12 cellular contexts compared by ENCODE assay signal in the genomic region with DNA sequence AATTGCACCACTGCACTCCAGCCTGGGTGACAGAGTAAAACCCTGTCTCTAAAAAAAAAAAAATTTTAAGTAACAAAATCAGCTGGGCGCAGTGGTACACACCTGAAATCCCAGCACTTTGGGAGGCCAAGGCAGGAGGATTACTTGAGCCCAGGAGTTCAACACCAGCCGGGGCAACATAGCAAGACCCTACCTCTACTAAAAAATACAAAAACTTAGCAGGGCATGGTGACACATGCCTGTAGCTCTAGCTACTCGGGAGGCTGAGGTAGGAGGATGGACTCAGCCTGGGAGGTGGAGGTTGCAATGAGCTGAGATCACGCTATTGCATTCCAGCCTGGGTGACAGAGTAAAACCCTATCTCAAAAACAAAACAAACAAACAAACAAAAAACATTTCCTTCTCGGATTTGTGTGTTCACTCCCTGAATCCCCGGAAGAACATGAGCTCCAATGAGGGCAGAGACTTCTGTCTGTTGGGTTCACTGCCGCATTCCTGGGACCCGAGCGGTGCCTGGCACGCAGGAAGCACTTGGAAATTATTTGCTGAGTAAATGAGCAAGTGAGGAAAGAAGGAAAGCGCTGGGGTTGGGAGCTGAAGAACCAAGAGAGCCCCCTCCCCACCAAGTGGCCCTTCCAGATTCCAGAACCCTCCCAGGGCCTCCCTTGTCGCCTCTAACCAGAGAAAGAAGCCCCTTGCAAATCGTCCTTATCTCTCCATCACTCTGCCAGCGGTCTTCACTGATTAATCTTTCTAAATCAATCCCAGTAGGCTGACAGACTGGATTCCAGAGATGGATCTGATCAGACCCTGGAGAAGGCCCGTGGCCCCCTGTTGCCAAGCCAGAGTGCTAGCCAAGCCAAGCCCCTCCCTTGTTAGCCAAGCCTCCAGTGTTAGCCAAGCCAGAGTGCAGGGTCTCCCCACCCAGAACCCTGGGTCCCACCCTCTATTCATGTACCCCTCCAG. TPM values are rescaled to one million over a fixed set of nuclear protein-coding genes. Genes with fewer than 3 reads are reported as not detected.
A peak's percentile ranks its signal among the peaks of the same experiment; 100 is the strongest.
DNase-seq lines count a peak whose midpoint lies in the region; ATAC-seq and TF ChIP-seq lines count a peak whose summit lies in the region.
"Had no signal": no experiment of that assay in that cellular context is flagged by ENCODE, and none has a peak within 500 bp of the region (broad histone marks: within the 10 kb centered on the region; RNA-seq: fewer than 3 reads in every experiment).

No MANE protein-coding gene starts in this region.

- DNase-seq in breast epithelium (ENCODE audit: low spot score in 2 of 2) (no peak), MCF 10A (ENCODE audit: unreplicated experiment) (no peak), colonic mucosa (peak; percentile 36), upper lobe of left lung (no peak), NCI-H2171 (lab: John Stamatoyannopoulos, UW) (no peak)
- no peak for DNase-seq in stimulated activated CD8-positive, alpha-beta memory T cell treated with anti-CD3 and anti-CD28 coated beads, Interleukin-4, amount 100 ng/mL, for 48 hours
- DNase-seq: AML-193, NCI-H187 treated with DMSO at 0.1 percent for 48 hours had no signal

- TF ChIP-seq CTCF in breast epithelium (IDR thresholded peaks at IDR 0.05): no peak
- TF ChIP-seq CTCF in MCF 10A (IDR thresholded peaks at IDR 0.05; ENCODE audit: unreplicated experiment): no peak
- TF ChIP-seq CTCF in colonic mucosa (IDR thresholded peaks at IDR 0.05): no peak
- no peak for TF ChIP-seq CTCF in upper lobe of left lung (IDR thresholded peaks at IDR 0.05)

- WGBS in upper lobe of left lung, 2 donors: 50 to 53% methylated on average over 13 to 15 of the region's 15 CpGs

- peak overlapping the region; percentile 99 for H3K27ac ChIP-seq in breast epithelium
- peak overlapping the region; percentile 96 for H3K27ac ChIP-seq in colonic mucosa
- H3K27ac ChIP-seq in mucosa of rectum (ENCODE audit: low read depth in 2 of 2, low read length in 2 of 2): peak overlapping the region; percentile 97
- peak overlapping the region; percentile 99 for H3K27ac ChIP-seq in upper lobe of left lung

- ATAC-seq in upper lobe of left lung (ENCODE audit: low FRiP score in 2 of 2) (no peak), GM18858 (IDR thresholded peaks at IDR 0.05; ENCODE audit: unreplicated experiment) (no peak)

- BruUV-seq in MCF 10A (replicated peaks; lab: Mats Ljungman, UMichigan): no TSS peak

- H3K36me3 ChIP-seq in breast epithelium (no peaks in the 10 kb centered on the region), colonic mucosa (no peaks in the 10 kb centered on the region), mucosa of rectum (ENCODE audit: control insufficient read depth in 2 of 2, insufficient read depth in 2 of 2, low read length in 2 of 2) (peaks cover 0 to 7% of the 10 kb centered on the region in 2 donors), upper lobe of left lung (no peaks in the 10 kb centered on the region)

- no peak overlapping the region for H3K4me3 Mint-ChIP-seq in MCF 10A (ENCODE audit: unreplicated experiment)
- H3K4me3 Mint-ChIP-seq: T-helper 1 cell treated with Interleukin-12 subunit alpha and Interleukin-12 subunit beta and Interleukin-4 antibody, amounts not matched to agents 30 μg/mL and 1 μg/mL, for 36 hours had no signal

- no peak for TF ChIP-seq EP300 in upper lobe of left lung (IDR thresholded peaks at IDR 0.05)

- H3K4me1 ChIP-seq in breast epithelium (peaks cover 0 to 21% of the 10 kb centered on the region in 2 donors), colonic mucosa (peaks cover 15% of the 10 kb centered on the region), mucosa of rectum (ENCODE audit: control insufficient read depth in 2 of 2, insufficient read depth in 2 of 2, low read length in 2 of 2) (peaks cover 26 to 28% of the 10 kb centered on the region in 2 donors), upper lobe of left lung (peaks cover 25 to 56% (median 36%) of the 10 kb centered on the region in 4 donors)

- no peaks in the 10 kb centered on the region for H3K27me3 Mint-ChIP-seq in MCF 10A (ENCODE audit: insufficient read depth, unreplicated experiment)

- H3K4me3 ChIP-seq in breast epithelium (peak overlapping the region in 2 of 3 donors; percentile 95 to 98), colonic mucosa (no peak overlapping the region), mucosa of rectum (ENCODE audit: low read length in 2 of 2) (peak overlapping the region; percentile 21 to 83), upper lobe of left lung (peak overlapping the region in 1 of 4 donors; percentile 89)

- H3K27ac Mint-ChIP-seq in MCF 10A (ENCODE audit: low read depth, unreplicated experiment): no peak overlapping the region
- H3K27ac Mint-ChIP-seq: activated naive CD4-positive, alpha-beta T cell treated with anti-CD3 and anti-CD28 coated beads, Interleukin-2, amount 50 U/mL, for 24 hours had no signal

- peaks cover 17% of the 10 kb centered on the region for H3K4me1 Mint-ChIP-seq in MCF 10A (ENCODE audit: insufficient read depth, unreplicated experiment)

- POLR2A ChIA-PET in MCF 10A (lab: Yijun Ruan, JAX): interaction anchor here (0.6 to 1.2 kb wide), 4 partner anchors 8 to 153 kb away, joined by 3 read pairs; no protein-coding TSS in a partner anchor

- H3K9me3 ChIP-seq in breast epithelium (no peaks in the 10 kb centered on the region), colonic mucosa (no peaks in the 10 kb centered on the region), mucosa of rectum (ENCODE audit: control insufficient read depth in 2 of 2, low read length in 2 of 2) (no peaks in the 10 kb centered on the region), upper lobe of left lung (no peaks in the 10 kb centered on the region)

- no peaks in the 10 kb centered on the region for H3K9me3 Mint-ChIP-seq in MCF 10A (ENCODE audit: unreplicated experiment)
- H3K9me3 Mint-ChIP-seq: activated naive CD4-positive, alpha-beta T cell treated with anti-CD3 and anti-CD28 coated beads, Interleukin-2, amount 50 U/mL, for 24 hours; T-helper 1 cell treated with Interleukin-12 subunit alpha and Interleukin-12 subunit beta and Interleukin-4 antibody, amounts not matched to agents 30 μg/mL and 1 μg/mL, for 36 hours had no signal

- H3K9ac ChIP-seq in colonic mucosa (ENCODE audit: low read depth in 2 of 2, low read length in 2 of 2) (peak overlapping the region in 1 of 2 donors; percentile 96), mucosa of rectum (ENCODE audit: low read depth in 1 of 2, low read length in 2 of 2) (peak overlapping the region; percentile 62 to 66)

- H3K27me3 ChIP-seq in breast epithelium (no peaks in the 10 kb centered on the region), colonic mucosa (no peaks in the 10 kb centered on the region), mucosa of rectum (ENCODE audit: control insufficient read depth in 2 of 2, insufficient read depth in 2 of 2, low read length in 2 of 2) (no peaks in the 10 kb centered on the region), upper lobe of left lung (no peaks in the 10 kb centered on the region)

- CTCF ChIA-PET in MCF 10A (lab: Yijun Ruan, JAX): interaction anchor here (0.6 to 0.8 kb wide), 3 partner anchors 8 to 32 kb away, joined by 3 to 6 read pairs (median 3); no protein-coding TSS in a partner anchor

- intact Hi-C loops in breast epithelium (cut with DNase I; ENCODE audit: low total_unique reads): no loop called here
- intact Hi-C loops in MCF 10A (cut with micrococcal nuclease): no loop called here
- intact Hi-C loops in colonic mucosa (cut with DNase I): no loop called here

- no peak for TF ChIP-seq POLR2A in breast epithelium (IDR thresholded peaks at IDR 0.05)
- TF ChIP-seq POLR2A in upper lobe of left lung (IDR thresholded peaks at IDR 0.05): no peak

- peaks cover 55% of the 10 kb centered on the region for H3K36me3 Mint-ChIP-seq in MCF 10A (ENCODE audit: insufficient read depth, unreplicated experiment)
- H3K36me3 Mint-ChIP-seq: activated naive CD4-positive, alpha-beta T cell treated with anti-CD3 and anti-CD28 coated beads, Interleukin-2, amount 50 U/mL, for 24 hours had no signal

RNA-seq across cellular contexts. Expression of gene TNRC18, which starts 6.2 kb away (rescaled TPM):
- total RNA-seq in breast epithelium: 10 to 100 TPM; 32.2 to 72.4 (median 36.9) TPM
- total RNA-seq in MCF 10A (2022): 120 and 132 TPM in 2 replicates
- 10 to 100 TPM; 84.0 to 90.9 TPM for total RNA-seq in colonic mucosa
- total RNA-seq in upper lobe of left lung: 100 to 1,000 TPM; 101 to 617 (median 128) TPM
